Comparison of ENCODE assay signal across 2 cellular contexts in genomic region chr14:75392686-75393641, GRCh38.
TF ChIP-seq lines count a peak whose summit lies in the region.

No MANE protein-coding gene starts in this region.

TF ChIP-seq in Ishikawa, 13 proteins besides CTCF, POLR2A, EP300 and RAD21:
- TF ChIP-seq EGR1 (IDR thresholded peaks at IDR 0.05) (no peak), NFIC (IDR thresholded peaks at IDR 0.05) (no peak), TCF12 (IDR thresholded peaks at IDR 0.05; ENCODE audit: low read depth) (no peak)
- TF ChIP-seq, protein P1, sequence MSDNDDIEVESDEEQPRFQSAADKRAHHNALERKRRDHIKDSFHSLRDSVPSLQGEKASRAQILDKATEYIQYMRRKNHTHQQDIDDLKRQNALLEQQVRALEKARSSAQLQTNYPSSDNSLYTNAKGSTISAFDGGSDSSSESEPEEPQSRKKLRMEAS (IDR thresholded peaks at IDR 0.05), result 0 out of 2 replicates have a peak, but pooled peaks have one; percentile 14
TF ChIP-seq in Ishikawa: peak in this region for 1.

TF ChIP-seq in H1, 55 proteins besides CTCF, POLR2A, EP300 and RAD21:
- TF ChIP-seq TAF1 (IDR thresholded peaks at IDR 0.05; ENCODE audit: low read depth, low read length), result no peak
- TF ChIP-seq JUN (IDR thresholded peaks at IDR 0.05; ENCODE audit: low read depth, low read length), result no peak
- no peak for TF ChIP-seq SIX5 (IDR thresholded peaks at IDR 0.05; ENCODE audit: low read depth, low read length)
- TF ChIP-seq TAF7 (optimal IDR thresholded peaks at IDR 0.05; ENCODE audit: borderline replicate concordance, low read depth, low read length), result no peak
- TF ChIP-seq CEBPB (IDR thresholded peaks at IDR 0.05; ENCODE audit: low read depth, low read length), result no peak
- no peak for TF ChIP-seq SP2 (IDR thresholded peaks at IDR 0.05; ENCODE audit: low read length)
- no peak for TF ChIP-seq GTF2F1 (IDR thresholded peaks at IDR 0.05; ENCODE audit: borderline replicate concordance, low read depth, low read length)
- TF ChIP-seq RXRA (IDR thresholded peaks at IDR 0.05; ENCODE audit: insufficient read depth, low read depth, low read length), result no peak
- no peak for TF ChIP-seq CBX8 (IDR thresholded peaks at IDR 0.05; ENCODE audit: borderline replicate concordance, low read depth, low read length)
